In the genomic region with DNA sequence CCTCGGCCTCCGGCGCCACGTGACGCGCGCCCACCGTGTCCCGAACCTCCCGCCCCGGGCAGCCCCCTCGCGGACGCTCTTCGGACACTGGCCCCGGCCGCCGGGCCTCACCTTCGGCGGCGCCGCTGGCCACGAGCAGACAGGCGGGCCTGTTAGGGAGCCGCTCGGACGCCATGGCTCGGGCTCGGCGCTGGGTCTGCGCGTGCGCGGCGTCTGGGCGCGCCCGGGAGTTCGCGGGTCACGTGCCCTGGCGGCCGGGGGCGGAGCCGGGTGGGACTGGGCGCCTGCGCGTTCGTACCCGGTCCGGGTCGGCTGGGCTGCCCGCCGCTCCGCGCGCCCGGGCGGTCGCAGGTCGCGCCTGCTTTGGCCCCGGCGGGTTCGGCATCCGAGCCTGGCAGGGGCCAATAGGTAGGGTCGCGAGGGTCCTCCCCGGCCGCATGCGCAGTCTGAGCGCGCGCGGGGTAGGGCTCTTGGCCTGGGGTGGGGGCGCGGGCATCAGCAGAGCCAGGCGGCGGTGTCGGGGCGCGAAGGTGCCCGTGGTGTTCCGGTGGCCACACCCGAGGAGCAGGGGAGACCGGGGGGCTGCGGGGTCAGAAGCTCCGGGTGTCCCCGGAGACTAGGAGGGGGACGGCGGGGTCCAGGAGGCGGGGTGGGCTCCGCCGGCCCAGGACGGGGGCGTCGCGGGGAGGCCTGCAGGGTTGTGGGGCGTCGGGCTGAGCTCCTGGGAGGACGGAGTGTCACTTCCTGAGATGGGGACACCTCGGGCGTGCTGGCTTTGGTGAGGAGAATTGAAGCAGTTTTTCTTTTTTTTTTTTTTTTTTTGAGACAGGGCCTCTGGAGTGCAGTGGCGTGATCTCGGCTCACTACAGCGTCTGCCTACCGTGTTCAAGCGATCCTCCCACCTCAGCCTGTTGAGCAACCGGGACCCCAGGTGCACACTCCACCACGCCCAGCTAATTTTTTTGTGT, we compare ENCODE assay signal across 8 cellular contexts. TPM values are rescaled to one million over a fixed set of nuclear protein-coding genes. Genes with fewer than 3 reads are reported as not detected.
DNase-seq lines count a peak whose midpoint lies in the region; ATAC-seq and TF ChIP-seq lines count a peak whose summit lies in the region.

A gene with protein sequence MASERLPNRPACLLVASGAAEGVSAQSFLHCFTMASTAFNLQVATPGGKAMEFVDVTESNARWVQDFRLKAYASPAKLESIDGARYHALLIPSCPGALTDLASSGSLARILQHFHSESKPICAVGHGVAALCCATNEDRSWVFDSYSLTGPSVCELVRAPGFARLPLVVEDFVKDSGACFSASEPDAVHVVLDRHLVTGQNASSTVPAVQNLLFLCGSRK (minus strand): TSS at position 200 of the 968 bp plus-strand sequence. CDS start 25 bp downstream, at position 175.

- no peaks in the 10 kb centered on the region for H3K9me3 Mint-ChIP-seq in activated T-helper 17 cell treated with anti-CD3 and anti-CD28 coated beads, Interleukin-2, amount 50 U/mL, for 72 hours
- H3K9me3 Mint-ChIP-seq in natural killer cell treated with Interleukin-12 subunit alpha and Interleukin-12 subunit beta and Interleukin-15 and Interleukin-18, amount 100 ng/mL, for 72 hours = no peaks in the 10 kb centered on the region

- no peaks in the 10 kb centered on the region for H3K27me3 Mint-ChIP-seq in activated T-helper 17 cell treated with anti-CD3 and anti-CD28 coated beads, Interleukin-2, amount 50 U/mL, for 72 hours
- no peaks in the 10 kb centered on the region for H3K27me3 Mint-ChIP-seq in natural killer cell treated with Interleukin-12 subunit alpha and Interleukin-12 subunit beta and Interleukin-15 and Interleukin-18, amount 100 ng/mL, for 72 hours

- no peaks in the 10 kb centered on the region for H3K4me1 Mint-ChIP-seq in activated T-helper 17 cell treated with anti-CD3 and anti-CD28 coated beads, Interleukin-2, amount 50 U/mL, for 72 hours
- H3K4me1 Mint-ChIP-seq in natural killer cell treated with Interleukin-12 subunit alpha and Interleukin-12 subunit beta and Interleukin-15 and Interleukin-18, amount 100 ng/mL, for 72 hours (ENCODE audit: low read depth in 2 of 2) = peaks cover 0 to 15% of the 10 kb centered on the region in 2 donors

- TF ChIP-seq CTCF in DND-41 (IDR thresholded peaks at IDR 0.05; ENCODE audit: borderline replicate concordance, extremely low read depth, low read length, poor library complexity, severe bottlenecking) = peak; percentile 6
- TF ChIP-seq CTCF in RWPE2 (IDR thresholded peaks at IDR 0.05; ENCODE audit: poor library complexity, severe bottlenecking) = peak; percentile 7
- no peak for TF ChIP-seq CTCF in fibroblast of mammary gland (conservative IDR thresholded peaks at IDR 0.05; ENCODE audit: control insufficient read depth, insufficient read depth, low read depth, low read length)

- H3K9ac ChIP-seq in DND-41 (ENCODE audit: low read depth, low read length) (peak within 1 kb of the TSS; percentile 97), Karpas-422 (ENCODE audit: low read length) (peak within 1 kb of the TSS; percentile 96)

- peaks cover 28% of the 10 kb centered on the region for H3K36me3 Mint-ChIP-seq in activated T-helper 17 cell treated with anti-CD3 and anti-CD28 coated beads, Interleukin-2, amount 50 U/mL, for 72 hours (ENCODE audit: low read depth)
- no peaks in the 10 kb centered on the region for H3K36me3 Mint-ChIP-seq in natural killer cell treated with Interleukin-12 subunit alpha and Interleukin-12 subunit beta and Interleukin-15 and Interleukin-18, amount 100 ng/mL, for 72 hours

- peak within 1 kb of the TSS; percentile 97 for H2AFZ ChIP-seq in DND-41 (ENCODE audit: low read depth, low read length)
- H2AFZ ChIP-seq in Karpas-422 (ENCODE audit: low read length) = 0 out of 2 replicates have a peak within 1 kb of the TSS, but pooled peaks have one; percentile 58

- H3K27ac Mint-ChIP-seq in activated T-helper 17 cell treated with anti-CD3 and anti-CD28 coated beads, Interleukin-2, amount 50 U/mL, for 72 hours = peak within 1 kb of the TSS; percentile 86
- peak within 1 kb of the TSS; percentile 44 to 61 for H3K27ac Mint-ChIP-seq in natural killer cell treated with Interleukin-12 subunit alpha and Interleukin-12 subunit beta and Interleukin-15 and Interleukin-18, amount 100 ng/mL, for 72 hours

- H4K20me1 ChIP-seq in DND-41 (ENCODE audit: insufficient read depth, low read length) (peaks cover 59% of the 10 kb centered on the region), Karpas-422 (ENCODE audit: insufficient read depth, low read depth, low read length) (peaks cover 40% of the 10 kb centered on the region)

- H3K4me3 ChIP-seq in DND-41 (ENCODE audit: low read depth in 1 of 2, low read length in 2 of 2) = peak within 1 kb of the TSS; percentile 88 to 92
- H3K4me3 ChIP-seq in Karpas-422 (ENCODE audit: low read length) = peak within 1 kb of the TSS; percentile 94
- peak within 1 kb of the TSS; percentile 99 for H3K4me3 ChIP-seq in RWPE2 (ENCODE audit: severe bottlenecking)
- H3K4me3 ChIP-seq in fibroblast of mammary gland (ENCODE audit: control insufficient read depth, low read depth, low read length) = peak within 1 kb of the TSS; percentile 80

- DNase-seq in DND-41 = peak; percentile 93
- peak; percentile 97 for DNase-seq in Karpas-422
- peak; percentile 87 for DNase-seq in RWPE2 (ENCODE audit: low spot score)
- DNase-seq in fibroblast of mammary gland (ENCODE audit: low read depth) = peak; percentile 74
- DNase-seq in natural killer cell treated with Interleukin-12 subunit alpha and Interleukin-12 subunit beta and Interleukin-15 and Interleukin-18, amount 100 ng/mL, for 72 hours (ENCODE audit: low spot score) = peak; percentile 95
- peak; percentile 98 for DNase-seq in stimulated activated naive CD8-positive, alpha-beta T cell treated with anti-CD3 and anti-CD28 coated beads, Interleukin-15, Interleukin-2, amounts not matched to agents 100 U/mL and 50 U/mL, for 24 hours

- peak within 1 kb of the TSS; percentile 87 for H3K27ac ChIP-seq in DND-41 (ENCODE audit: low read length)
- peak within 1 kb of the TSS; percentile 86 for H3K27ac ChIP-seq in Karpas-422 (ENCODE audit: low read length)
- H3K27ac ChIP-seq in RWPE2 (ENCODE audit: poor library complexity, severe bottlenecking) = peak within 1 kb of the TSS; percentile 72

- H3K4me3 Mint-ChIP-seq in activated T-helper 17 cell treated with anti-CD3 and anti-CD28 coated beads, Interleukin-2, amount 50 U/mL, for 72 hours = peak within 1 kb of the TSS; percentile 83
- peak within 1 kb of the TSS; percentile 81 for H3K4me3 Mint-ChIP-seq in natural killer cell treated with Interleukin-12 subunit alpha and Interleukin-12 subunit beta and Interleukin-15 and Interleukin-18, amount 100 ng/mL, for 72 hours

- peak; percentile 80 for ATAC-seq in DND-41 (ENCODE audit: insufficient read depth, low read depth)
- ATAC-seq in GM21786 (IDR thresholded peaks at IDR 0.05; ENCODE audit: unreplicated experiment) = peak; percentile 74
- peak; percentile 54 for ATAC-seq in RWPE2 (ENCODE audit: low read depth)
- ATAC-seq in activated T-helper 17 cell treated with anti-CD3 and anti-CD28 coated beads, Interleukin-2, amount 50 U/mL, for 72 hours (replicated peaks) = peak; percentile 92
- peak; percentile 90 to 93 for ATAC-seq in natural killer cell treated with Interleukin-12 subunit alpha and Interleukin-12 subunit beta and Interleukin-15 and Interleukin-18, amount 100 ng/mL, for 72 hours
- ATAC-seq in stimulated activated naive CD8-positive, alpha-beta T cell treated with anti-CD3 and anti-CD28 coated beads, Interleukin-15, Interleukin-2, amounts not matched to agents 100 U/mL and 50 U/mL, for 24 hours = peak; percentile 79

- peaks cover 71% of the 10 kb centered on the region for H3K79me2 ChIP-seq in DND-41 (ENCODE audit: insufficient read depth, low read length)
- peaks cover 66% of the 10 kb centered on the region for H3K79me2 ChIP-seq in Karpas-422 (ENCODE audit: low read length)

- H3K27me3 ChIP-seq in DND-41 (ENCODE audit: insufficient read depth, low read length, poor library complexity) (no peaks in the 10 kb centered on the region), Karpas-422 (ENCODE audit: low read length) (no peaks in the 10 kb centered on the region), RWPE2 (ENCODE audit: insufficient read depth, poor library complexity, severe bottlenecking) (no peaks in the 10 kb centered on the region)

- H3K4me2 ChIP-seq in DND-41 (ENCODE audit: insufficient read depth, low read length) (peak within 1 kb of the TSS; percentile 89), Karpas-422 (ENCODE audit: low read depth, low read length, poor library complexity, severe bottlenecking) (peak within 1 kb of the TSS; percentile 97)

- H3K4me1 ChIP-seq in DND-41 (ENCODE audit: insufficient read depth, low read length) (peaks cover 48% of the 10 kb centered on the region), Karpas-422 (ENCODE audit: low read length) (peaks cover 35% of the 10 kb centered on the region), RWPE2 (ENCODE audit: insufficient read depth, poor library complexity, severe bottlenecking) (peaks cover 10% of the 10 kb centered on the region)

- no peaks in the 10 kb centered on the region for H3K9me3 ChIP-seq in DND-41 (ENCODE audit: insufficient read depth, low read length, severe bottlenecking)
- H3K9me3 ChIP-seq in Karpas-422 (ENCODE audit: low read length) = no peaks in the 10 kb centered on the region
- H3K9me3 ChIP-seq in RWPE2 (ENCODE audit: severe bottlenecking) = no peaks in the 10 kb centered on the region

- H3K9me2 ChIP-seq in Karpas-422 (replicated peaks; ENCODE audit: insufficient read depth, low read length) = no peaks in the 10 kb centered on the region

- peaks cover 47% of the 10 kb centered on the region for H3K36me3 ChIP-seq in DND-41 (ENCODE audit: insufficient read depth, low read length)
- peaks cover 10% of the 10 kb centered on the region; the same call in 1 of the 2 replicates for H3K36me3 ChIP-seq in Karpas-422 (ENCODE audit: insufficient read depth, low read length)
- peaks cover 49% of the 10 kb centered on the region for H3K36me3 ChIP-seq in RWPE2 (ENCODE audit: low read depth)

RNA-seq across cellular contexts. Expression of the gene that starts here (rescaled TPM):
- 43.6 and 61.0 TPM in 2 replicates for total RNA-seq in Karpas-422 (2014; rRNA removed; shearing (Covaris generic); ENCODE audit: low replicate concordance)
- 10 to 100 TPM; 42.3 to 60.9 TPM for total RNA-seq in activated T-helper 17 cell treated with anti-CD3 and anti-CD28 coated beads, Interleukin-2, amount 50 U/mL, for 72 hours
- total RNA-seq in natural killer cell treated with Interleukin-12 subunit alpha and Interleukin-12 subunit beta and Interleukin-15 and Interleukin-18, amount 100 ng/mL, for 72 hours = 10 to 100 TPM; 42.2 to 99.7 TPM

Comparison
In these comparisons a context has a peak if more than half of its experiments do, and no peak if none do; other contexts are left out.
1. Peak in every context shown above with its lines: DNase-seq, ATAC-seq, H3K4me3 ChIP-seq and H3K27ac ChIP-seq.